Comparison of ENCODE assay signal across 17 cellular contexts in the genomic region with DNA sequence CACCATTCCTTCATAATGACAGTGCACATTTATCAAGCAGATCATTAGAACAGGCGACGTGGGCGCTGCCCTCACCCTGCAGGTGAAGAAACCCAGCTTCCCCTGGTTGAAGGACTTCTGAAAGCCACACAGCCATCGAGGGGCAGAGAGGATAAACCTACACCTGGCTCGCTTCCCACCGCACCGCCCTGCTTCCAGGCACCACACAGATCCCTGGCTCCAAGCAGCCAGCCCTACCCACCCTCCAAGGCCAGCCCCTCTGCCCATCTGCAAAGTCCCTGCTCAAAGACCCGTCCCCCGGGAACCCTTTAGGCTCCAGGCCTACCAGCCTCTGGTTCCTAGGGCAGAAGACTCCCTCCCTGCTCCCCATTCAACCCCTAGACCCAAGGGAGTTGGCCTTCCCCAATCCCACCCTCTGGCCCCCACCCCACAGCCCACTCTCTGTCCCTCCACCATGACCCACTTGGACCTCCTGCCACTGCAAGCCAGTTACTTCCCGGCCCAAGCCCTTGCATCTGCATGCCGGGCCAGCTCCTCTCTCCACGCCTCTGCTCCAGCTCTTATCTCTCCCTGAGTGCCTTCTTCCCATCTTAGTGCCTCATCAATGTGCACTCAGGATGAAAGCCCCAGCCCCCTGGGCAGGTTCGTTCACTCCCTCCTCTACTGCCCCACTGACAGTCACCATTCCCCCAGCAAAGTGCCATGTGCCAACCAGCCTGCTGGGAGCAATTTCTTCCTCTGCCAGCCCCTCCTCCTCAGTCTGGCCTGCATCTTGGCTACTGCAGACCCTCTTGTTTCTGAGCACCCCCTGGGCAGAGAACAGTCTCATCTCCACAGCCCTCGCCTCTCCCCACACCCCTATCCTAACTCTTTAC. TPM values are rescaled to one million over a fixed set of nuclear protein-coding genes. Genes with fewer than 3 reads are reported as not detected.
DNase-seq lines count a peak whose midpoint lies in the region; ATAC-seq and TF ChIP-seq lines count a peak whose summit lies in the region.
"Had no signal": no experiment of that assay in that cellular context is flagged by ENCODE, and none has a peak within 500 bp of the region (broad histone marks: within the 10 kb centered on the region; RNA-seq: fewer than 3 reads in every experiment).

No MANE protein-coding gene starts in this region.

- no peaks in the 10 kb centered on the region for H3K4me1 ChIP-seq in GM23338 (ENCODE audit: insufficient read depth)
- H3K4me1 ChIP-seq in spleen, result no peaks in the 10 kb centered on the region
- H3K4me1 ChIP-seq in naive thymus-derived CD4-positive, alpha-beta T cell (ENCODE audit: control insufficient read depth in 2 of 2, insufficient read depth in 2 of 2, low read length in 2 of 2), result no peaks in the 10 kb centered on the region
- H3K4me1 ChIP-seq in mammary epithelial cell (ENCODE audit: insufficient read depth, low read length), result no peaks in the 10 kb centered on the region

- H3K36me3 ChIP-seq in GM23338 (ENCODE audit: insufficient read depth) (no peaks in the 10 kb centered on the region), spleen (peaks cover 0 to 58% (median 5%) of the 10 kb centered on the region in 6 donors), mammary epithelial cell (ENCODE audit: insufficient read depth, low read length) (no peaks in the 10 kb centered on the region)
- H3K36me3 ChIP-seq in naive thymus-derived CD4-positive, alpha-beta T cell (ENCODE audit: control insufficient read depth in 2 of 3, insufficient read depth in 3 of 3, low read length in 3 of 3), result peaks cover 0 to 32% (median 0%) of the 10 kb centered on the region in 3 experiments

- no peaks in the 10 kb centered on the region for H4K20me1 ChIP-seq in GM23338 (replicated peaks; ENCODE audit: insufficient read depth)
- H4K20me1 ChIP-seq in mammary epithelial cell (ENCODE audit: insufficient read depth, low read length), result no peaks in the 10 kb centered on the region

- H3K36me3 Mint-ChIP-seq in GM23338 (ENCODE audit: low read depth) (peaks cover 11% of the 10 kb centered on the region), WTC11 (peaks cover 4% of the 10 kb centered on the region; the same call in 1 of the 2 replicates), memory B cell (peaks cover 7% of the 10 kb centered on the region)
- peaks cover 0 to 24% (median 0%) of the 10 kb centered on the region in 5 donors for H3K36me3 Mint-ChIP-seq in naive thymus-derived CD4-positive, alpha-beta T cell

- H3K4me2 ChIP-seq in GM23338, result no peak overlapping the region
- H3K4me2 ChIP-seq in mammary epithelial cell (ENCODE audit: insufficient read depth, low read depth, low read length), result no peak overlapping the region
- H3K4me2 ChIP-seq: KMS-11 had no signal

- H3K4me3 ChIP-seq in GM23338 (no peak overlapping the region), spleen (no peak overlapping the region), mammary epithelial cell (replicated peaks in 1 of 3; ENCODE audit: insufficient read depth in 1 of 3, low read depth in 2 of 3, low read length in 3 of 3) (no peak overlapping the region)
- H3K4me3 ChIP-seq in naive thymus-derived CD4-positive, alpha-beta T cell (ENCODE audit: low read length), result no peak overlapping the region

- H3K9me3 Mint-ChIP-seq in GM23338, result no peaks in the 10 kb centered on the region; the same call in 2 of the 3 replicates
- H3K9me3 Mint-ChIP-seq in WTC11, result no peaks in the 10 kb centered on the region
- H3K9me3 Mint-ChIP-seq in memory B cell, result no peaks in the 10 kb centered on the region
- H3K9me3 Mint-ChIP-seq in naive thymus-derived CD4-positive, alpha-beta T cell, result no peaks in the 10 kb centered on the region
- H3K9me3 Mint-ChIP-seq: HFFc6 had no signal

- H3K79me2 ChIP-seq in GM23338 (replicated peaks; ENCODE audit: insufficient read depth) (no peaks in the 10 kb centered on the region), mammary epithelial cell (ENCODE audit: insufficient read depth, low read length) (no peaks in the 10 kb centered on the region)

- in situ Hi-C loops in mammary epithelial cell (cut with MboI; ENCODE audit: low sequenced_read_pairs in 2 of 2), result no loop called here

- no peaks in the 10 kb centered on the region for H3K9me3 ChIP-seq in spleen
- no peaks in the 10 kb centered on the region for H3K9me3 ChIP-seq in naive thymus-derived CD4-positive, alpha-beta T cell (ENCODE audit: control insufficient read depth in 2 of 3, low read length in 3 of 3)
- H3K9me3 ChIP-seq in mammary epithelial cell (replicated peaks; ENCODE audit: insufficient read depth, low read length), result no peaks in the 10 kb centered on the region

- dilution Hi-C loops in mammary epithelial cell (cut with HindIII; ENCODE audit: low sequenced_read_pairs), result no loop called here

- no TSS peak for BruUV-seq in mammary epithelial cell (replicated peaks; lab: Mats Ljungman, UMichigan)

- no peak for TF ChIP-seq POLR2A in spleen (IDR thresholded peaks at IDR 0.05)

- H3K27me3 Mint-ChIP-seq in GM23338 (ENCODE audit: insufficient read depth, low read depth, poor library complexity), result peaks cover 3% of the 10 kb centered on the region
- H3K27me3 Mint-ChIP-seq in WTC11 (ENCODE audit: low read depth), result no peaks in the 10 kb centered on the region
- H3K27me3 Mint-ChIP-seq in memory B cell, result no peaks in the 10 kb centered on the region
- no peaks in the 10 kb centered on the region for H3K27me3 Mint-ChIP-seq in naive thymus-derived CD4-positive, alpha-beta T cell

- H3K9me2 ChIP-seq in GM23338 (ENCODE audit: insufficient read depth), result no peaks in the 10 kb centered on the region

- intact Hi-C loops in spleen (cut with DNase I; ENCODE audit: low total_unique reads), result no loop called here
- intact Hi-C loops in naive thymus-derived CD4-positive, alpha-beta T cell (cut with micrococcal nuclease), result no loop called here
- intact Hi-C loops in mammary epithelial cell (cut with micrococcal nuclease), result no loop called here

- H3K9ac ChIP-seq in mammary epithelial cell (ENCODE audit: insufficient read depth, low read length), result no peak overlapping the region
- H3K9ac ChIP-seq: KMS-11 had no signal

- WGBS in spleen, 5 donors, result 92 to 96% (median 93%) methylated on average over 12 to 14 of the region's 14 CpGs
- 82% methylated on average over 7 of the region's 14 CpGs for WGBS in mammary epithelial cell (ENCODE audit: low coverage, missing lambda C conversion rate)

- H3K4me1 Mint-ChIP-seq in GM23338 (no peaks in the 10 kb centered on the region), WTC11 (no peaks in the 10 kb centered on the region), memory B cell (no peaks in the 10 kb centered on the region)
- H3K4me1 Mint-ChIP-seq in naive thymus-derived CD4-positive, alpha-beta T cell, result peaks cover 0 to 2% (median 0%) of the 10 kb centered on the region in 7 donors

- H3F3A ChIP-seq in GM23338 (replicated peaks; ENCODE audit: low read depth), result no peaks in the 10 kb centered on the region

- no peak overlapping the region for H3K4me3 Mint-ChIP-seq in GM23338
- H3K4me3 Mint-ChIP-seq in WTC11, result no peak overlapping the region
- no peak overlapping the region for H3K4me3 Mint-ChIP-seq in memory B cell
- H3K4me3 Mint-ChIP-seq in naive thymus-derived CD4-positive, alpha-beta T cell, result no peak overlapping the region
- H3K4me3 Mint-ChIP-seq: HFFc6 had no signal

- H3K27ac ChIP-seq in GM23338 (ENCODE audit: low read depth) (no peak overlapping the region), spleen (no peak overlapping the region), mammary epithelial cell (ENCODE audit: insufficient read depth, low read depth, low read length) (no peak overlapping the region)
- H3K27ac ChIP-seq in naive thymus-derived CD4-positive, alpha-beta T cell (ENCODE audit: low read depth, low read length), result no peak overlapping the region
- H3K27ac ChIP-seq: C4-2B, KMS-11 had no signal

- ATAC-seq in GM23338 (no peak), WTC11 (no peak), memory B cell (ENCODE audit: low read depth) (no peak)
- no peak for ATAC-seq in naive thymus-derived CD4-positive, alpha-beta T cell

- DNase-seq in GM23338 (ENCODE audit: low spot score) (no peak), WTC11 (ENCODE audit: low spot score) (no peak), memory B cell (ENCODE audit: low spot score in 2 of 2) (no peak), spleen (peak; percentile 55), Kasumi-1 (lab: John Stamatoyannopoulos, UW) (no peak), mammary epithelial cell (no peak)
- DNase-seq in naive thymus-derived CD4-positive, alpha-beta T cell, result no peak
- DNase-seq: ACHN, DMS79 treated with DMSO at 0.1 percent for 48 hours, HFFc6, NCI-H1417 treated with DMSO at 0.1 percent for 48 hours, NCI-H1930, NCI-H226, NCI-H524, SIG-M5 had no signal

- no peak for TF ChIP-seq CTCF in GM23338 (conservative IDR thresholded peaks at IDR 0.05; ENCODE audit: low read depth in 2 of 2)
- TF ChIP-seq CTCF in WTC11 (IDR thresholded peaks at IDR 0.05), result no peak
- TF ChIP-seq CTCF in spleen (IDR thresholded peaks at IDR 0.05 in 8 of 11, conservative IDR thresholded peaks at IDR 0.05 in 3 of 11), result no peak
- TF ChIP-seq CTCF in mammary epithelial cell (conservative IDR thresholded peaks at IDR 0.05 in 1 of 2, IDR thresholded peaks at IDR 0.05 in 1 of 2; ENCODE audit: extremely low read depth in 1 of 2, insufficient read depth in 1 of 2, low read depth in 1 of 2, low read length in 2 of 2), result no peak

- CTCF ChIA-PET in WTC11 (lab: Charles Lee), result no interaction called here
- CTCF ChIA-PET in naive thymus-derived CD4-positive, alpha-beta T cell (lab: Charles Lee), result no interaction called here
- CTCF ChIA-PET in mammary epithelial cell (lab: Charles Lee; ENCODE audit: low non-redundant PET), result no interaction called here

- H3K27me3 ChIP-seq in GM23338 (ENCODE audit: insufficient read depth), result no peaks in the 10 kb centered on the region
- no peaks in the 10 kb centered on the region for H3K27me3 ChIP-seq in spleen (replicated peaks in 1 of 7)
- H3K27me3 ChIP-seq in naive thymus-derived CD4-positive, alpha-beta T cell (ENCODE audit: control insufficient read depth in 2 of 2, insufficient read depth in 2 of 2, low read length in 2 of 2), result no peaks in the 10 kb centered on the region
- no peaks in the 10 kb centered on the region for H3K27me3 ChIP-seq in mammary epithelial cell (ENCODE audit: insufficient read depth, low read length)

- H3K27ac Mint-ChIP-seq in GM23338 (0 out of 2 replicates have a peak overlapping the region, but pooled peaks have one; percentile 38), WTC11 (peak overlapping the region; percentile 32; the same call in 1 of the 2 replicates), memory B cell (peak overlapping the region; percentile 28)
- H3K27ac Mint-ChIP-seq in naive thymus-derived CD4-positive, alpha-beta T cell, result peak overlapping the region in 1 of 9 donors; percentile 31
- H3K27ac Mint-ChIP-seq: HFFc6 had no signal

- POLR2A ChIA-PET in WTC11 (lab: Charles Lee), result no interaction called here
- POLR2A ChIA-PET in naive thymus-derived CD4-positive, alpha-beta T cell (lab: Charles Lee), result no interaction called here

- no peak overlapping the region for H2AFZ ChIP-seq in GM23338
- no peak overlapping the region for H2AFZ ChIP-seq in mammary epithelial cell (ENCODE audit: low read depth, low read length)

RNA-seq across cellular contexts. Expression of a gene that starts 28.0 kb away (rescaled TPM):
- total RNA-seq in GM23338 (2014; rRNA removed; shearing (Covaris generic)), result 89.2 and 95.5 TPM in 2 replicates
- polyA plus RNA-seq in GM23338 (2016; fragmentation: Nextera tagmentation; extraction: Ambion mirVana) (81.7 and 84.7 TPM in 2 replicates), spleen (10 to 100 TPM; 38.4 to 72.2 (median 62.0) TPM), mammary epithelial cell (39.2 TPM)
- total RNA-seq in WTC11 (2021) (76.5 to 83.1 TPM (median 78.6 TPM) in 3 replicates), spleen (10 to 100 TPM; 54.8 to 98.3 (median 70.7) TPM), mammary epithelial cell (10 to 100 TPM; 28.2 to 33.5 TPM)
- total RNA-seq in naive thymus-derived CD4-positive, alpha-beta T cell, result 10 to 100 TPM; 21.9 to 35.6 (median 24.5) TPM
- 100 to 1,000 TPM in 1 of 2 donors, 10 to 100 TPM in 1; 92.3 to 126 TPM for polyA plus RNA-seq in naive thymus-derived CD4-positive, alpha-beta T cell
- polyA minus RNA-seq in mammary epithelial cell, result 25.9 TPM
